10 cellular contexts compared by ENCODE assay signal in the genomic region with DNA sequence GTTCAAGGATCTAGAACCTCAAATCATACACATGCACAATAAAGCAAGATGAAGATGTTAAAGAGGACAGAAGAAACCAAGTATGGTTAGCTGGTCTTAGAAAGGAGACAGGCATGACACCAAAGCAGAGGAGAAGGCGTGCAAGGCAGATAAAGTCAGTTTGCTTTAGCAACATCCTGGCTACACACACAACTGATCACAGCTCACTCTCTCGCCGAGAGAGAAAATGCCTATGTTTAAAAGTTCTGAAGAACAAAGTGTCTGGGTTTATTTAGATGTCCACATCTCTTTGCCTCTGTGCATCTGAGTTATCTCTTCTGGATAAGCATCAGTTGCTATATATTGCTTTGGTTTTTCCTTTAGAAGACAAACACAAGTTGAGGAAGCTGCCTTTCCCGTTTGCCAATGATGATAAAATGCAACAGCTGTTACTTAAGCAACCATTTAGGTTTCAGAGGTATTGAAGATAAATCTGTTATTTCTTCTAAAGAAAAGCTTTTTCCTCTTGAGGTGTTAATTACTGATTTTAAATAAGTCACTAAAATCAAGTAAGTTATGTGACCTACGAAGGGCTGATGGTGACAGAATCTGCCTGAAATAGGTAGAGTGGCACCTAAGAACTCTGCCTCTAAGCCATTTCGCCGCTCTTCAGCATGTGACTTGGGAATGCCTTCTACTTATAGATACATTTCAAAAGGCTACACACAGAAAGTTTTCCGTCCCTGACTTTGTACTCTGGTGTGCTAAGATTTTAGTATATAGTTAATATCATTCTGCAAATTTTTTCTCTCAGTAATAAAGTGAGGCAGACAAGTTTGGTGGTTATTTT.
A peak's percentile ranks its signal among the peaks of the same experiment; 100 is the strongest.
DNase-seq lines count a peak whose midpoint lies in the region; ATAC-seq lines count a peak whose summit lies in the region.
"Had no signal": no experiment of that assay in that cellular context is flagged by ENCODE, and none has a peak within 500 bp of the region (broad histone marks: within the 10 kb centered on the region; RNA-seq: fewer than 3 reads in every experiment).

No MANE protein-coding gene starts in this region.

- H3K27ac Mint-ChIP-seq in CD8-positive, alpha-beta memory T cell, result peak overlapping the region in 6 of 8 donors; percentile 1 to 86 (median 29)
- peak overlapping the region; percentile 92 for H3K27ac Mint-ChIP-seq in activated T-helper 2 cell treated with anti-CD3 and anti-CD28 coated beads, Interferon-gamma antibody, Interleukin-2, Interleukin-4, amounts not matched to agents 10 μg/mL and 5 μg/mL and 100 μg/mL, durations not matched to agents 14 hours and 24 hours and 36 hours

- no peak overlapping the region for H3K18ac ChIP-seq in mesendoderm (ENCODE audit: low read length)

- WGBS in mesendoderm (ENCODE audit: extremely low coverage, insufficient coverage, low lambda C conversion rate), result no CpG with 5 or more reads among the region's 8 CpGs

- no peak overlapping the region for H2BK5ac ChIP-seq in mesendoderm (ENCODE audit: low read length)

- no peak overlapping the region for H3K4me3 ChIP-seq in CD8-positive, alpha-beta memory T cell (ENCODE audit: low read length)
- H3K4me3 ChIP-seq in mesendoderm (ENCODE audit: low read length), result no peak overlapping the region

- H2BK15ac ChIP-seq in mesendoderm (replicated peaks; ENCODE audit: low read depth), result no peak overlapping the region

- H3K9me3 ChIP-seq in CD8-positive, alpha-beta memory T cell (ENCODE audit: low read length), result no peaks in the 10 kb centered on the region

- H2AK5ac ChIP-seq in mesendoderm (ENCODE audit: low read length), result no peak overlapping the region

- peaks cover 4% of the 10 kb centered on the region for H3K79me1 ChIP-seq in mesendoderm (ENCODE audit: low read length)

- H3K36me3 ChIP-seq in CD8-positive, alpha-beta memory T cell (ENCODE audit: insufficient read depth, low read length), result no peaks in the 10 kb centered on the region
- H3K36me3 ChIP-seq in mesendoderm (ENCODE audit: control insufficient read depth, insufficient read depth, low read length), result no peaks in the 10 kb centered on the region

- no peak overlapping the region for H4K5ac ChIP-seq in mesendoderm (ENCODE audit: low read length)

- intact Hi-C loops in activated T-helper 2 cell treated with anti-CD3 and anti-CD28 coated beads, Interferon-gamma antibody, Interleukin-2, Interleukin-4, amounts not matched to agents 10 μg/mL and 5 μg/mL and 100 μg/mL, durations not matched to agents 14 hours and 24 hours and 36 hours (cut with micrococcal nuclease), result loop anchor here (1.0 to 5.0 kb wide), 7 partner anchors 21 to 239 kb away; no protein-coding TSS in a partner anchor

- no peak overlapping the region for H3K9ac ChIP-seq in mesendoderm (ENCODE audit: low read length)

- H3K23ac ChIP-seq in mesendoderm (ENCODE audit: low read length), result no peak overlapping the region

- no peak overlapping the region for H4K8ac ChIP-seq in mesendoderm (ENCODE audit: low read depth, low read length)

- POLR2A ChIA-PET in CD8-positive, alpha-beta memory T cell (lab: Charles Lee), result no interaction called here

- peak; percentile 55 for ATAC-seq in GM19351 (IDR thresholded peaks at IDR 0.05; ENCODE audit: unreplicated experiment)
- ATAC-seq in HG03066 (IDR thresholded peaks at IDR 0.05; ENCODE audit: low read depth, unreplicated experiment), result peak; percentile 36

- no peaks in the 10 kb centered on the region for H3K27me3 ChIP-seq in CD8-positive, alpha-beta memory T cell (ENCODE audit: insufficient read depth, low read length, poor library complexity, severe bottlenecking)
- H3K27me3 ChIP-seq in mesendoderm (ENCODE audit: insufficient read depth, low read length, poor library complexity), result no peaks in the 10 kb centered on the region

- DNase-seq in CD8-positive, alpha-beta memory T cell, result no peak
- no peak for DNase-seq in activated T-helper 2 cell treated with anti-CD3 and anti-CD28 coated beads, Interferon-gamma antibody, Interleukin-2, Interleukin-4, amounts not matched to agents 10 μg/mL and 5 μg/mL and 100 μg/mL, durations not matched to agents 14 hours and 24 hours and 36 hours (ENCODE audit: low spot score)
- DNase-seq in NCI-H2171 treated with DMSO at 0.1 percent for 48 hours (lab: John Stamatoyannopoulos, UW), result no peak
- DNase-seq in mesendoderm, result no peak
- no peak for DNase-seq in AG20443 (ENCODE audit: low spot score)
- DNase-seq in RKO (ENCODE audit: low spot score), result no peak
- DNase-seq: activated CD8-positive, alpha-beta memory T cell treated with anti-CD3 and anti-CD28 coated beads, Interleukin-2, amount 50 U/mL, for 4 hours; DMS79 had no signal

- H3K9me3 Mint-ChIP-seq in CD8-positive, alpha-beta memory T cell, result no peaks in the 10 kb centered on the region
- no peaks in the 10 kb centered on the region for H3K9me3 Mint-ChIP-seq in activated T-helper 2 cell treated with anti-CD3 and anti-CD28 coated beads, Interferon-gamma antibody, Interleukin-2, Interleukin-4, amounts not matched to agents 10 μg/mL and 5 μg/mL and 100 μg/mL, durations not matched to agents 14 hours and 24 hours and 36 hours

- H3K27me3 Mint-ChIP-seq in CD8-positive, alpha-beta memory T cell, result no peaks in the 10 kb centered on the region
- no peaks in the 10 kb centered on the region for H3K27me3 Mint-ChIP-seq in activated T-helper 2 cell treated with anti-CD3 and anti-CD28 coated beads, Interferon-gamma antibody, Interleukin-2, Interleukin-4, amounts not matched to agents 10 μg/mL and 5 μg/mL and 100 μg/mL, durations not matched to agents 14 hours and 24 hours and 36 hours (ENCODE audit: low read depth)

- H3K79me2 ChIP-seq in mesendoderm (ENCODE audit: control insufficient read depth, insufficient read depth, low read length), result peaks cover 2% of the 10 kb centered on the region

- H3K4me1 ChIP-seq in CD8-positive, alpha-beta memory T cell (ENCODE audit: insufficient read depth, low read length), result peaks cover 21% of the 10 kb centered on the region
- H3K4me1 ChIP-seq in mesendoderm (ENCODE audit: control insufficient read depth, low read depth, low read length), result peaks cover 3% of the 10 kb centered on the region

- no peak overlapping the region for H2BK120ac ChIP-seq in mesendoderm (ENCODE audit: low read depth, low read length)

- H3K56ac ChIP-seq in mesendoderm (ENCODE audit: low read length), result no peak overlapping the region

- H3K4me1 Mint-ChIP-seq in CD8-positive, alpha-beta memory T cell, result peaks cover 58 to 90% (median 83%) of the 10 kb centered on the region in 3 donors
- H3K4me1 Mint-ChIP-seq in activated T-helper 2 cell treated with anti-CD3 and anti-CD28 coated beads, Interferon-gamma antibody, Interleukin-2, Interleukin-4, amounts not matched to agents 10 μg/mL and 5 μg/mL and 100 μg/mL, durations not matched to agents 14 hours and 24 hours and 36 hours (ENCODE audit: low read depth), result peaks cover 59% of the 10 kb centered on the region

- CTCF ChIA-PET in CD8-positive, alpha-beta memory T cell (lab: Charles Lee), result interaction anchor here (1.4 to 1.7 kb wide), 2 partner anchors 11 to 24 kb away, joined by 3 to 5 read pairs; no protein-coding TSS in a partner anchor

- H3K36me3 Mint-ChIP-seq in CD8-positive, alpha-beta memory T cell, result peaks cover 0 to 2% (median 2%) of the 10 kb centered on the region in 3 donors
- peaks cover 2% of the 10 kb centered on the region for H3K36me3 Mint-ChIP-seq in activated T-helper 2 cell treated with anti-CD3 and anti-CD28 coated beads, Interferon-gamma antibody, Interleukin-2, Interleukin-4, amounts not matched to agents 10 μg/mL and 5 μg/mL and 100 μg/mL, durations not matched to agents 14 hours and 24 hours and 36 hours (ENCODE audit: low read depth)

- peak overlapping the region; percentile 14 to 82 (median 65) for H3K4me3 Mint-ChIP-seq in CD8-positive, alpha-beta memory T cell
- peak overlapping the region; percentile 68 for H3K4me3 Mint-ChIP-seq in activated T-helper 2 cell treated with anti-CD3 and anti-CD28 coated beads, Interferon-gamma antibody, Interleukin-2, Interleukin-4, amounts not matched to agents 10 μg/mL and 5 μg/mL and 100 μg/mL, durations not matched to agents 14 hours and 24 hours and 36 hours (ENCODE audit: low read depth)

- no peak overlapping the region for H3K4ac ChIP-seq in mesendoderm (ENCODE audit: low read depth, low read length)

- no peak overlapping the region for H3K27ac ChIP-seq in CD8-positive, alpha-beta memory T cell (ENCODE audit: low read depth, low read length)
- no peak overlapping the region for H3K27ac ChIP-seq in mesendoderm (ENCODE audit: low read depth, low read length)

- no peak overlapping the region for H3K4me2 ChIP-seq in mesendoderm (ENCODE audit: low read length)
